In the genomic region with DNA sequence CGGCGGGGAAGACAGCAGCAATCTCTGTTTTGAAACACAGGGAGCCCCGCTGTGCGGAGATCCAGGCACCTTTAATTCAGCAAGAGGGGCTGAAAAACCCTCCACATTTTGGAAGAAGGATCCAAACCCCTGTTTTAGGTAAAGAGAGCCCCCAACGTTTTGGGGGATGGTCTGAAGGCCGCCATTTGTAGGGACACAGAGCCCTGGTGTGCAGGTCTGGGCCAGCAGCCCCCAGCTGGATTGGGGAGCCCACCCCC, we compare ENCODE assay signal across 10 cellular contexts. TPM values are rescaled to one million over a fixed set of nuclear protein-coding genes. Genes with fewer than 3 reads are reported as not detected.
DNase-seq lines count a peak whose midpoint lies in the region; ATAC-seq and TF ChIP-seq lines count a peak whose summit lies in the region.
"Had no signal": no experiment of that assay in that cellular context is flagged by ENCODE, and none has a peak within 500 bp of the region (broad histone marks: within the 10 kb centered on the region; RNA-seq: fewer than 3 reads in every experiment).

No MANE protein-coding gene starts in this region.

- no peaks in the 10 kb centered on the region for H4K20me1 ChIP-seq in mammary epithelial cell (ENCODE audit: insufficient read depth, low read length)

- peaks cover 18% of the 10 kb centered on the region for H3K79me2 ChIP-seq in mammary epithelial cell (ENCODE audit: insufficient read depth, low read length)

- H3K27ac ChIP-seq in right atrium auricular region (peak overlapping the region; percentile 91 to 93), mammary epithelial cell (ENCODE audit: insufficient read depth, low read depth, low read length) (peak overlapping the region; percentile 77), mucosa of rectum (ENCODE audit: low read depth in 2 of 2, low read length in 2 of 2) (peak overlapping the region; percentile 85 to 97)

- peak overlapping the region; percentile 89 for H3K4me2 ChIP-seq in mammary epithelial cell (ENCODE audit: insufficient read depth, low read depth, low read length)

- dilution Hi-C loops in mammary epithelial cell (cut with HindIII; ENCODE audit: low sequenced_read_pairs): no loop called here

- peak overlapping the region; percentile 82 for H2AFZ ChIP-seq in mammary epithelial cell (ENCODE audit: low read depth, low read length)

- BruUV-seq in mammary epithelial cell (replicated peaks; lab: Mats Ljungman, UMichigan): TSS peak; percentile 73

- ATAC-seq in left cardiac atrium (no peak), GM21423 (IDR thresholded peaks at IDR 0.05; ENCODE audit: unreplicated experiment) (no peak), HG03378 (IDR thresholded peaks at IDR 0.05; ENCODE audit: unreplicated experiment) (no peak)

- peak overlapping the region; percentile 52 to 67 for H3K4me3 ChIP-seq in right atrium auricular region
- peak overlapping the region; percentile 56 to 73 (median 61) for H3K4me3 ChIP-seq in mammary epithelial cell (replicated peaks in 1 of 3; ENCODE audit: insufficient read depth in 1 of 3, low read depth in 2 of 3, low read length in 3 of 3)
- peak overlapping the region; percentile 69 to 87 for H3K4me3 ChIP-seq in mucosa of rectum (ENCODE audit: low read length in 2 of 2)

- intact Hi-C loops in left cardiac atrium (cut with DNase I) (no loop called here), mammary epithelial cell (cut with micrococcal nuclease) (loop anchor here (1.0 kb wide), 1 partner anchor 10 kb away; no protein-coding TSS in a partner anchor)

- DNase-seq in right atrium auricular region (ENCODE audit: low spot score) (no peak), left cardiac atrium (no peak), mammary epithelial cell (no peak), AG20443 (ENCODE audit: low spot score) (no peak), UCSD-AML1 (lab: John Stamatoyannopoulos, UW; ENCODE audit: unreplicated experiment) (no peak)

- no peaks in the 10 kb centered on the region for H3K36me3 ChIP-seq in right atrium auricular region
- H3K36me3 ChIP-seq in mammary epithelial cell (ENCODE audit: insufficient read depth, low read length): no peaks in the 10 kb centered on the region
- no peaks in the 10 kb centered on the region for H3K36me3 ChIP-seq in mucosa of rectum (ENCODE audit: control insufficient read depth in 2 of 2, insufficient read depth in 2 of 2, low read length in 2 of 2)

- H3K9me3 ChIP-seq in right atrium auricular region: no peaks in the 10 kb centered on the region
- H3K9me3 ChIP-seq in mammary epithelial cell (replicated peaks; ENCODE audit: insufficient read depth, low read length): no peaks in the 10 kb centered on the region
- H3K9me3 ChIP-seq in mucosa of rectum (ENCODE audit: control insufficient read depth in 2 of 2, low read length in 2 of 2): no peaks in the 10 kb centered on the region

- TF ChIP-seq CTCF in right atrium auricular region (IDR thresholded peaks at IDR 0.05) (no peak), mammary epithelial cell (conservative IDR thresholded peaks at IDR 0.05 in 1 of 2, IDR thresholded peaks at IDR 0.05 in 1 of 2; ENCODE audit: extremely low read depth in 1 of 2, insufficient read depth in 1 of 2, low read depth in 1 of 2, low read length in 2 of 2) (no peak)

- CTCF ChIA-PET in mammary epithelial cell (lab: Charles Lee; ENCODE audit: low non-redundant PET): no interaction called here

- H3K9ac ChIP-seq in mammary epithelial cell (ENCODE audit: insufficient read depth, low read length): peak overlapping the region; percentile 71
- H3K9ac ChIP-seq in mucosa of rectum (ENCODE audit: low read depth in 1 of 2, low read length in 2 of 2): peak overlapping the region in 1 of 2 donors; percentile 80

- in situ Hi-C loops in mammary epithelial cell (cut with MboI; ENCODE audit: low sequenced_read_pairs in 2 of 2): no loop called here

- H3K27me3 ChIP-seq in right atrium auricular region: no peaks in the 10 kb centered on the region
- no peaks in the 10 kb centered on the region for H3K27me3 ChIP-seq in mammary epithelial cell (ENCODE audit: insufficient read depth, low read length)
- no peaks in the 10 kb centered on the region for H3K27me3 ChIP-seq in mucosa of rectum (ENCODE audit: control insufficient read depth in 2 of 2, insufficient read depth in 2 of 2, low read length in 2 of 2)

- H3K4me1 ChIP-seq in right atrium auricular region (peaks cover 0 to 46% of the 10 kb centered on the region in 2 donors), mammary epithelial cell (ENCODE audit: insufficient read depth, low read length) (peaks cover 58% of the 10 kb centered on the region), mucosa of rectum (ENCODE audit: control insufficient read depth in 2 of 2, insufficient read depth in 2 of 2, low read length in 2 of 2) (peaks cover 42 to 47% of the 10 kb centered on the region in 2 donors)

- 22% methylated on average over 6 of the region's 6 CpGs for WGBS in mammary epithelial cell (ENCODE audit: low coverage, missing lambda C conversion rate)

RNA-seq across cellular contexts. Expression of a gene that starts 3.5 kb away (rescaled TPM):
- total RNA-seq in right atrium auricular region (10 to 100 TPM; 11.4 to 12.2 TPM), left cardiac atrium (10 to 100 TPM; 16.8 to 28.8 TPM), mammary epithelial cell (10 to 100 TPM; 32.3 to 63.6 TPM)
- 21.3 TPM for polyA plus RNA-seq in mammary epithelial cell
- 5.7 TPM for polyA minus RNA-seq in mammary epithelial cell

RNA-seq across cellular contexts. Expression of a gene that starts 12.5 kb away (rescaled TPM):
- total RNA-seq in right atrium auricular region (100 to 1,000 TPM; 321 to 506 TPM), left cardiac atrium (100 to 1,000 TPM in 1 of 2 donors, 10 to 100 TPM in 1; 46.6 to 216 TPM), mammary epithelial cell (100 to 1,000 TPM; 135 to 173 TPM)
- 83.3 TPM for polyA plus RNA-seq in mammary epithelial cell
- polyA minus RNA-seq in mammary epithelial cell: 12.6 TPM

RNA-seq across cellular contexts. Expression of a gene that starts 22.8 kb away (rescaled TPM):
- 100 to 1,000 TPM; 702 to 859 TPM for total RNA-seq in right atrium auricular region
- total RNA-seq in left cardiac atrium: 100 to 1,000 TPM; 525 to 629 TPM
- total RNA-seq in mammary epithelial cell: 100 to 1,000 TPM; 169 to 202 TPM
- 377 TPM for polyA plus RNA-seq in mammary epithelial cell
- polyA minus RNA-seq in mammary epithelial cell: 324 TPM

RNA-seq across cellular contexts. Expression of a gene that starts 23.0 kb away (rescaled TPM):
- total RNA-seq in right atrium auricular region (not detected), left cardiac atrium (1 to 10 TPM; 1.8 to 3.2 TPM), mammary epithelial cell (10 to 100 TPM in 1 of 2 donors, not detected in 1; 19.8 TPM)
- polyA plus RNA-seq in mammary epithelial cell: not detected
- 24.4 TPM for polyA minus RNA-seq in mammary epithelial cell
- total RNA-seq: cerebellum, LHCN-M2 had no signal

RNA-seq across cellular contexts. Expression of a gene that starts 27.2 kb away (rescaled TPM):
- total RNA-seq in right atrium auricular region: not detected
- not detected for total RNA-seq in left cardiac atrium
- total RNA-seq in mammary epithelial cell: under 1 TPM in 1 of 2 donors, not detected in 1; 0.50 TPM
- polyA plus RNA-seq in mammary epithelial cell: 0.12 TPM
- 1.5 TPM for polyA minus RNA-seq in mammary epithelial cell
- total RNA-seq: cerebellum had no signal
